Comparison of ENCODE assay signal across 26 cellular contexts in genomic region chr7:130446285-130446684, GRCh38.
"Had no signal": no experiment of that assay in that cellular context is flagged by ENCODE, and none has a peak within 500 bp of the region (broad histone marks: within the 10 kb centered on the region; RNA-seq: fewer than 3 reads in every experiment).

No MANE protein-coding gene starts in this region.

- ATAC-seq: activated CD4-positive, CD25-positive, alpha-beta regulatory T cell treated with anti-CD3 and anti-CD28 coated beads, Interleukin-2, amount 50 U/mL, for 24 hours; body of pancreas; left lung; lower lobe of right lung; naive thymus-derived CD8-positive, alpha-beta T cell; sciatic nerve; SK-N-SH treated with all-trans-retinoic acid at 6 μM for 48 hours; T-helper 17 cell had no signal

- H3K27me3 Mint-ChIP-seq: activated naive CD4-positive, alpha-beta T cell treated with anti-CD3 and anti-CD28 coated beads, Interleukin-2, amount 50 U/mL, for 24 hours; progenitor cell of endocrine pancreas had no signal

- H3K27ac Mint-ChIP-seq: activated naive CD4-positive, alpha-beta T cell treated with anti-CD3 and anti-CD28 coated beads, Interleukin-2, amount 50 U/mL, for 24 hours; progenitor cell of endocrine pancreas; T-helper 17 cell had no signal

- DNase-seq: activated CD4-positive, alpha-beta T cell treated with anti-CD3 and anti-CD28 coated beads, Interleukin-2, amount 50 U/mL, for 1 hour; activated effector memory CD4-positive, alpha-beta T cell treated with anti-CD3 and anti-CD28 coated beads, Interleukin-2, amount 50 U/mL, for 16 hours; adrenal gland; aorta; body of pancreas; dorsolateral prefrontal cortex; effector memory CD4-positive, alpha-beta T cell; kidney glomerular epithelial cell; left lung; lower lobe of right lung; mesenchymal stem cell; naive thymus-derived CD8-positive, alpha-beta T cell; SJCRH30; stimulated activated CD4-positive, alpha-beta T cell treated with anti-CD3 and anti-CD28 coated beads, Interleukin-12 subunit alpha, Interleukin-12 subunit beta, amount 100 ng/mL, for 4 hours; stimulated activated CD4-positive, alpha-beta T cell treated with anti-CD3 and anti-CD28 coated beads, Interleukin-4, amount 100 ng/mL, for 1 hour; stomach; T-helper 17 cell; T1000; thyroid gland; upper lobe of left lung; WERI-Rb-1 had no signal

- H3K4me3 Mint-ChIP-seq: activated naive CD4-positive, alpha-beta T cell treated with anti-CD3 and anti-CD28 coated beads, Interleukin-2, amount 50 U/mL, for 24 hours; naive thymus-derived CD8-positive, alpha-beta T cell; T-helper 17 cell had no signal
